ENCODE assay signal across 8 cellular contexts in genomic region chr2:112275314-112275886, GRCh38. TPM values are rescaled to one million over a fixed set of nuclear protein-coding genes. Genes with fewer than 3 reads are reported as not detected.
DNase-seq lines count a peak whose midpoint lies in the region; ATAC-seq, FAIRE-seq and TF ChIP-seq lines count a peak whose summit lies in the region.

A gene with protein sequence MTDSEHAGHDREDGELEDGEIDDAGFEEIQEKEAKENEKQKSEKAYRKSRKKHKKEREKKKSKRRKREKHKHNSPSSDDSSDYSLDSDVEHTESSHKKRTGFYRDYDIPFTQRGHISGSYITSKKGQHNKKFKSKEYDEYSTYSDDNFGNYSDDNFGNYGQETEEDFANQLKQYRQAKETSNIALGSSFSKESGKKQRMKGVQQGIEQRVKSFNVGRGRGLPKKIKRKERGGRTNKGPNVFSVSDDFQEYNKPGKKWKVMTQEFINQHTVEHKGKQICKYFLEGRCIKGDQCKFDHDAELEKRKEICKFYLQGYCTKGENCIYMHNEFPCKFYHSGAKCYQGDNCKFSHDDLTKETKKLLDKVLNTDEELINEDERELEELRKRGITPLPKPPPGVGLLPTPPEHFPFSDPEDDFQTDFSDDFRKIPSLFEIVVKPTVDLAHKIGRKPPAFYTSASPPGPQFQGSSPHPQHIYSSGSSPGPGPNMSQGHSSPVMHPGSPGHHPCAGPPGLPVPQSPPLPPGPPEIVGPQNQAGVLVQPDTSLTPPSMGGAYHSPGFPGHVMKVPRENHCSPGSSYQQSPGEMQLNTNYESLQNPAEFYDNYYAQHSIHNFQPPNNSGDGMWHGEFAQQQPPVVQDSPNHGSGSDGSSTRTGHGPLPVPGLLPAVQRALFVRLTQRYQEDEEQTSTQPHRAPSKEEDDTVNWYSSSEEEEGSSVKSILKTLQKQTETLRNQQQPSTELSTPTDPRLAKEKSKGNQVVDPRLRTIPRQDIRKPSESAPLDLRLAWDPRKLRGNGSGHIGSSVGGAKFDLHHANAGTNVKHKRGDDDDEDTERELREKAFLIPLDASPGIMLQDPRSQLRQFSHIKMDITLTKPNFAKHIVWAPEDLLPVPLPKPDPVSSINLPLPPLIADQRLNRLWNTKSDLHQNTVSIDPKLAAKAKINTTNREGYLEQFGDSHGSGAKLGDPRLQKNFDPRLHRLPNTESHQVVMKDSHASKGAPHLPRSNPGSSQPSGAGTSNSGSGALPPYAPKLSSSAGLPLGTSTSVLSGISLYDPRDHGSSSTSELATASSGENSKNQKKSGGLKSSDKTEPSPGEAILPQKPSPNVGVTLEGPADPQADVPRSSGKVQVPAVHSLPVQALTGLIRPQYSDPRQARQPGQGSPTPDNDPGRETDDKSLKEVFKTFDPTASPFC (plus strand): TSS chr2:112275597. CDS start chr2:112275995, 398 bp downstream.

- H3K4me1 ChIP-seq in DND-41 (ENCODE audit: insufficient read depth, low read length), result peaks cover 31% of the 10 kb centered on the region

- peak within 1 kb of the TSS; percentile 89 for H3K4me2 ChIP-seq in DND-41 (ENCODE audit: insufficient read depth, low read length)

- peak within 1 kb of the TSS; percentile 87 for H2AFZ ChIP-seq in DND-41 (ENCODE audit: low read depth, low read length)

- no peaks in the 10 kb centered on the region for H3K9me3 Mint-ChIP-seq in naive thymus-derived CD8-positive, alpha-beta T cell

- H3K4me3 ChIP-seq in DND-41 (ENCODE audit: low read depth in 1 of 2, low read length in 2 of 2), result peak within 1 kb of the TSS; percentile 67 to 96

- H3K9me3 ChIP-seq in DND-41 (ENCODE audit: insufficient read depth, low read length, severe bottlenecking) (no peaks in the 10 kb centered on the region), KOPT-K1 (ENCODE audit: insufficient read depth, low read length, poor library complexity, severe bottlenecking) (no peaks in the 10 kb centered on the region)

- TF ChIP-seq CTCF in DND-41 (IDR thresholded peaks at IDR 0.05; ENCODE audit: borderline replicate concordance, extremely low read depth, low read length, poor library complexity, severe bottlenecking), result no peak

- no peaks in the 10 kb centered on the region for H3K36me3 Mint-ChIP-seq in naive thymus-derived CD8-positive, alpha-beta T cell

- ATAC-seq in DND-41 (ENCODE audit: insufficient read depth, low read depth), result peak; percentile 88
- ATAC-seq in GM21786 (IDR thresholded peaks at IDR 0.05; ENCODE audit: unreplicated experiment), result peak; percentile 97
- peak; percentile 88 to 92 for ATAC-seq in naive thymus-derived CD8-positive, alpha-beta T cell

- DNase-seq in DND-41 (peak; percentile 99), RCC 7860 (ENCODE audit: low spot score) (peak; percentile 91), fibroblast of gingiva (ENCODE audit: low read depth) (peak; percentile 99)
- peak; percentile 100 for DNase-seq in activated T-helper 1 cell treated with anti-CD3 and anti-CD28 coated beads, Interleukin-2, amount 50 U/mL, for 16 hours (ENCODE audit: low read depth in 1 of 2, low spot score in 1 of 2)
- DNase-seq in naive thymus-derived CD8-positive, alpha-beta T cell, result peak; percentile 95 to 100 (median 100)
- DNase-seq in stimulated activated naive CD4-positive, alpha-beta T cell (lab: John Stamatoyannopoulos, UW), result peak; percentile 96 to 99 (median 98)

- POLR2A ChIA-PET in naive thymus-derived CD8-positive, alpha-beta T cell (lab: Charles Lee), result interaction anchor here (0.6 to 1.3 kb wide), 9 partner anchors 10 to 272 kb away, joined by 3 to 22 read pairs (median 5); partner anchors contain the start of genes POLR1B, TMEM87B and ZC3H8

- H3K27ac ChIP-seq in DND-41 (ENCODE audit: low read length) (peak within 1 kb of the TSS; percentile 97), KOPT-K1 (ENCODE audit: low read depth, low read length, poor library complexity, severe bottlenecking) (peak within 1 kb of the TSS; percentile 100)

- H3K27me3 Mint-ChIP-seq in naive thymus-derived CD8-positive, alpha-beta T cell, result no peaks in the 10 kb centered on the region

- H3K27me3 ChIP-seq in DND-41 (ENCODE audit: insufficient read depth, low read length, poor library complexity), result no peaks in the 10 kb centered on the region

- H3K4me1 Mint-ChIP-seq in naive thymus-derived CD8-positive, alpha-beta T cell, result peaks cover 0 to 31% (median 18%) of the 10 kb centered on the region in 4 donors

- no peaks in the 10 kb centered on the region; the same call in 1 of the 2 replicates for H3K36me3 ChIP-seq in DND-41 (ENCODE audit: insufficient read depth, low read length)
- no peaks in the 10 kb centered on the region for H3K36me3 ChIP-seq in KOPT-K1 (ENCODE audit: insufficient read depth, low read length)

- peak within 1 kb of the TSS; percentile 100 for H3K9ac ChIP-seq in DND-41 (ENCODE audit: low read depth, low read length)

- peak within 1 kb of the TSS; percentile 94 to 100 (median 99) for H3K27ac Mint-ChIP-seq in naive thymus-derived CD8-positive, alpha-beta T cell

- FAIRE-seq in RCC 7860 (lab: Jason Lieb, UNC), result peak; percentile 71

- H3K79me2 ChIP-seq in DND-41 (ENCODE audit: insufficient read depth, low read length), result peaks cover 14% of the 10 kb centered on the region

- H4K20me1 ChIP-seq in DND-41 (ENCODE audit: insufficient read depth, low read length), result no peaks in the 10 kb centered on the region

- peak within 1 kb of the TSS; percentile 85 to 97 (median 92) for H3K4me3 Mint-ChIP-seq in naive thymus-derived CD8-positive, alpha-beta T cell

RNA-seq across cellular contexts. Expression of the gene that starts here (rescaled TPM):
- 10 to 100 TPM; 29.1 to 33.3 TPM for total RNA-seq in naive thymus-derived CD8-positive, alpha-beta T cell
- 10 to 100 TPM in 1 of 3 donors, 1 to 10 TPM in 2; 5.0 to 10.3 (median 9.0) TPM for polyA plus RNA-seq in naive thymus-derived CD8-positive, alpha-beta T cell

Comparison
In these comparisons a context has a peak if more than half of its experiments do, and no peak if none do; other contexts are left out.
1. Peak in every context shown above with its lines: DNase-seq, ATAC-seq, H3K4me3 ChIP-seq and H3K27ac ChIP-seq.